Comparison of ENCODE assay signal across 1 cellular context in genomic region chr18:3248670-3249359, GRCh38.
A peak's percentile ranks its signal among the peaks of the same experiment; 100 is the strongest.
TF ChIP-seq lines count a peak whose summit lies in the region.

No MANE protein-coding gene starts in this region.

TF ChIP-seq in GM12878, 131 proteins besides CTCF, POLR2A, EP300 and RAD21 (continued from another document):
- no peak for TF ChIP-seq PKNOX1 (IDR thresholded peaks at IDR 0.05)
- TF ChIP-seq SIN3A (IDR thresholded peaks at IDR 0.05; ENCODE audit: low read depth, low read length): no peak
- TF ChIP-seq SMC3 (IDR thresholded peaks at IDR 0.05; ENCODE audit: borderline replicate concordance, low read length): no peak
- TF ChIP-seq LARP7 (IDR thresholded peaks at IDR 0.05): no peak
- no peak for TF ChIP-seq GATAD2B (conservative IDR thresholded peaks at IDR 0.05; ENCODE audit: low read depth)
- TF ChIP-seq ZZZ3 (IDR thresholded peaks at IDR 0.05; ENCODE audit: control insufficient read depth, insufficient read length, low read depth): no peak
- TF ChIP-seq, protein P1, sequence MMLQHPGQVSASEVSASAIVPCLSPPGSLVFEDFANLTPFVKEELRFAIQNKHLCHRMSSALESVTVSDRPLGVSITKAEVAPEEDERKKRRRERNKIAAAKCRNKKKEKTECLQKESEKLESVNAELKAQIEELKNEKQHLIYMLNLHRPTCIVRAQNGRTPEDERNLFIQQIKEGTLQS (IDR thresholded peaks at IDR 0.05; ENCODE audit: borderline replicate concordance, extremely low read depth, low read depth, low read length): no peak
- no peak for TF ChIP-seq CEBPB (IDR thresholded peaks at IDR 0.05; ENCODE audit: borderline replicate concordance in 1 of 2, low read depth in 2 of 2, low read length in 2 of 2)
- TF ChIP-seq ZNF207 (IDR thresholded peaks at IDR 0.05; ENCODE audit: borderline replicate concordance): no peak
- TF ChIP-seq SUZ12 (IDR thresholded peaks at IDR 0.05; ENCODE audit: unreplicated experiment): no peak
- TF ChIP-seq POLR2AphosphoS2 (IDR thresholded peaks at IDR 0.05; ENCODE audit: low read depth, low read length): no peak
- no peak for TF ChIP-seq YBX1 (IDR thresholded peaks at IDR 0.05)
- TF ChIP-seq MYC (IDR thresholded peaks at IDR 0.05; ENCODE audit: insufficient read depth, insufficient read length, insufficient replicate concordance, low read length, severe bottlenecking): no peak
- TF ChIP-seq ZNF274 (IDR thresholded peaks at IDR 0.05; ENCODE audit: insufficient read depth, insufficient read length): no peak
- TF ChIP-seq, protein P2, sequence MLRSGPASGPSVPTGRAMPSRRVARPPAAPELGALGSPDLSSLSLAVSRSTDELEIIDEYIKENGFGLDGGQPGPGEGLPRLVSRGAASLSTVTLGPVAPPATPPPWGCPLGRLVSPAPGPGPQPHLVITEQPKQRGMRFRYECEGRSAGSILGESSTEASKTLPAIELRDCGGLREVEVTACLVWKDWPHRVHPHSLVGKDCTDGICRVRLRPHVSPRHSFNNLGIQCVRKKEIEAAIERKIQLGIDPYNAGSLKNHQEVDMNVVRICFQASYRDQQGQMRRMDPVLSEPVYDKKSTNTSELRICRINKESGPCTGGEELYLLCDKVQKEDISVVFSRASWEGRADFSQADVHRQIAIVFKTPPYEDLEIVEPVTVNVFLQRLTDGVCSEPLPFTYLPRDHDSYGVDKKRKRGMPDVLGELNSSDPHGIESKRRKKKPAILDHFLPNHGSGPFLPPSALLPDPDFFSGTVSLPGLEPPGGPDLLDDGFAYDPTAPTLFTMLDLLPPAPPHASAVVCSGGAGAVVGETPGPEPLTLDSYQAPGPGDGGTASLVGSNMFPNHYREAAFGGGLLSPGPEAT (IDR thresholded peaks at IDR 0.05; ENCODE audit: low read depth): no peak
- no peak for TF ChIP-seq ZNF687 (IDR thresholded peaks at IDR 0.05)
- TF ChIP-seq MTA3 (IDR thresholded peaks at IDR 0.05; ENCODE audit: borderline replicate concordance, low read length): peak; percentile 33; the same call in 1 of the 2 replicates
- TF ChIP-seq RB1 (IDR thresholded peaks at IDR 0.05; ENCODE audit: borderline replicate concordance): no peak; the same call in 1 of the 2 replicates
- TF ChIP-seq TCF7 (IDR thresholded peaks at IDR 0.05; ENCODE audit: borderline replicate concordance): no peak
- TF ChIP-seq SPI1 (IDR thresholded peaks at IDR 0.05; ENCODE audit: borderline replicate concordance, insufficient read depth, low read depth, low read length): no peak
- TF ChIP-seq KDM1A (IDR thresholded peaks at IDR 0.05; ENCODE audit: borderline replicate concordance): no peak
- TF ChIP-seq, protein P3, sequence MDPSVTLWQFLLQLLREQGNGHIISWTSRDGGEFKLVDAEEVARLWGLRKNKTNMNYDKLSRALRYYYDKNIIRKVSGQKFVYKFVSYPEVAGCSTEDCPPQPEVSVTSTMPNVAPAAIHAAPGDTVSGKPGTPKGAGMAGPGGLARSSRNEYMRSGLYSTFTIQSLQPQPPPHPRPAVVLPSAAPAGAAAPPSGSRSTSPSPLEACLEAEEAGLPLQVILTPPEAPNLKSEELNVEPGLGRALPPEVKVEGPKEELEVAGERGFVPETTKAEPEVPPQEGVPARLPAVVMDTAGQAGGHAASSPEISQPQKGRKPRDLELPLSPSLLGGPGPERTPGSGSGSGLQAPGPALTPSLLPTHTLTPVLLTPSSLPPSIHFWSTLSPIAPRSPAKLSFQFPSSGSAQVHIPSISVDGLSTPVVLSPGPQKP (IDR thresholded peaks at IDR 0.05; ENCODE audit: low read depth, low read length): no peak
- TF ChIP-seq RUNX3 (IDR thresholded peaks at IDR 0.05; ENCODE audit: low read length): peak; percentile 74
- no peak for TF ChIP-seq NFXL1 (IDR thresholded peaks at IDR 0.05; ENCODE audit: borderline replicate concordance)
- no peak for TF ChIP-seq IRF4 (IDR thresholded peaks at IDR 0.05; ENCODE audit: low read depth, low read length)
- peak; percentile 60; the same call in 1 of the 2 replicates for TF ChIP-seq NFIC (IDR thresholded peaks at IDR 0.05; ENCODE audit: low read depth, low read length)
- TF ChIP-seq SMAD1 (IDR thresholded peaks at IDR 0.05; ENCODE audit: low read depth, partially characterized antibody): peak; percentile 21
- TF ChIP-seq ATF2 (IDR thresholded peaks at IDR 0.05; ENCODE audit: low read length): peak; percentile 33; the same call in 1 of the 2 replicates
- TF ChIP-seq FOXM1 (IDR thresholded peaks at IDR 0.05; ENCODE audit: low read depth, low read length): no peak
- no peak for TF ChIP-seq IKZF1 (conservative IDR thresholded peaks at IDR 0.05)
- TF ChIP-seq CREB1 (IDR thresholded peaks at IDR 0.05; ENCODE audit: low read depth): no peak
